1 cellular context compared by ENCODE assay signal in the genomic region with DNA sequence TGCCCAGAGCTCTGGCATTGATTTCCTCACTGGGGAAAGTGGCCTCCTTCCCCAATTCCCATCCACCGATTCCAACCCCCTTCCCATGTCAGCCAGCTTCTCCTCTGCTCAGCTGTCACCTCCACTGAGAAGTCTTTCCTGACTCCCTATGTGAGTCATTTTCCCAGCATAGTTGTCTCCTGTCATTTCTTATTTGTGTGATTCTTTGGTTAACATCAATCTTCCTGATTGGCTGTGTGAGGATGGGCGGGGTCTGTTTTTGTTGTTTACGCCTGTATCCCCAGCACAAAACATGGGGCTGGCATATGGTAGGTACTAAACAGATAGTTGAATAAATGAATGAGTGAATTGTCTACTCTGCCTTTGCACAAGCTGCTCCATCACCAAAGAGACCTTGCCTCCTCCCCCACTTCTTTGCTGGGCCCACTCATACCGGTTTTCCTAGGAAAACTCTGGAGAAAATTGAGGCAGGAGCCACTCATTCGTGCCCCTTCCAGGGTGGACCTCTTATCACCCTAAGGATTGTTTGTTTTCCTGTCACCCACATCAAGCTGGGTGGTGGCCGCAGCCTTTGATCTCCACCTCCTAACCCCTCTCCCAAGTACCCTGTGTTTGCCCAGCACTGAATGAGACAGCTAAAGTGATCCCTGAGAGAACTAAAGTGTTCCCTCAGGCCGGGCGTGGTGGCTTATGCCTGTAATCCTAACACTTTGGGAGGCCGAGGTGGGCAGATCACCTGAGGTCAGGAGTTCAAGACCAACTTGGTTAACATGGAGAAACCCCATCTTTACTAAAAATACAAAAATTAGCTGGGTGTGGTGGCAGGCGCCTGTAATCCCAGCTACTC.
TF ChIP-seq lines count a peak whose summit lies in the region.

No MANE protein-coding gene starts in this region.

TF ChIP-seq in HepG2, 621 proteins besides CTCF, POLR2A, EP300 and RAD21 (continued from another document and continues in another):
- TF ChIP-seq, protein P1, sequence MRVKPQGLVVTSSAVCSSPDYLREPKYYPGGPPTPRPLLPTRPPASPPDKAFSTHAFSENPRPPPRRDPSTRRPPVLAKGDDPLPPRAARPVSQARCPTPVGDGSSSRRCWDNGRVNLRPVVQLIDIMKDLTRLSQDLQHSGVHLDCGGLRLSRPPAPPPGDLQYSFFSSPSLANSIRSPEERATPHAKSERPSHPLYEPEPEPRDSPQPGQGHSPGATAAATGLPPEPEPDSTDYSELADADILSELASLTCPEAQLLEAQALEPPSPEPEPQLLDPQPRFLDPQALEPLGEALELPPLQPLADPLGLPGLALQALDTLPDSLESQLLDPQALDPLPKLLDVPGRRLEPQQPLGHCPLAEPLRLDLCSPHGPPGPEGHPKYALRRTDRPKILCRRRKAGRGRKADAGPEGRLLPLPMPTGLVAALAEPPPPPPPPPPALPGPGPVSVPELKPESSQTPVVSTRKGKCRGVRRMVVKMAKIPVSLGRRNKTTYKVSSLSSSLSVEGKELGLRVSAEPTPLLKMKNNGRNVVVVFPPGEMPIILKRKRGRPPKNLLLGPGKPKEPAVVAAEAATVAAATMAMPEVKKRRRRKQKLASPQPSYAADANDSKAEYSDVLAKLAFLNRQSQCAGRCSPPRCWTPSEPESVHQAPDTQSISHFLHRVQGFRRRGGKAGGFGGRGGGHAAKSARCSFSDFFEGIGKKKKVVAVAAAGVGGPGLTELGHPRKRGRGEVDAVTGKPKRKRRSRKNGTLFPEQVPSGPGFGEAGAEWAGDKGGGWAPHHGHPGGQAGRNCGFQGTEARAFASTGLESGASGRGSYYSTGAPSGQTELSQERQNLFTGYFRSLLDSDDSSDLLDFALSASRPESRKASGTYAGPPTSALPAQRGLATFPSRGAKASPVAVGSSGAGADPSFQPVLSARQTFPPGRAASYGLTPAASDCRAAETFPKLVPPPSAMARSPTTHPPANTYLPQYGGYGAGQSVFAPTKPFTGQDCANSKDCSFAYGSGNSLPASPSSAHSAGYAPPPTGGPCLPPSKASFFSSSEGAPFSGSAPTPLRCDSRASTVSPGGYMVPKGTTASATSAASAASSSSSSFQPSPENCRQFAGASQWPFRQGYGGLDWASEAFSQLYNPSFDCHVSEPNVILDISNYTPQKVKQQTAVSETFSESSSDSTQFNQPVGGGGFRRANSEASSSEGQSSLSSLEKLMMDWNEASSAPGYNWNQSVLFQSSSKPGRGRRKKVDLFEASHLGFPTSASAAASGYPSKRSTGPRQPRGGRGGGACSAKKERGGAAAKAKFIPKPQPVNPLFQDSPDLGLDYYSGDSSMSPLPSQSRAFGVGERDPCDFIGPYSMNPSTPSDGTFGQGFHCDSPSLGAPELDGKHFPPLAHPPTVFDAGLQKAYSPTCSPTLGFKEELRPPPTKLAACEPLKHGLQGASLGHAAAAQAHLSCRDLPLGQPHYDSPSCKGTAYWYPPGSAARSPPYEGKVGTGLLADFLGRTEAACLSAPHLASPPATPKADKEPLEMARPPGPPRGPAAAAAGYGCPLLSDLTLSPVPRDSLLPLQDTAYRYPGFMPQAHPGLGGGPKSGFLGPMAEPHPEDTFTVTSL (CRISPR knock-in tag; IDR thresholded peaks at IDR 0.05; ENCODE audit: borderline replicate concordance) = no peak; the same call in 1 of the 2 replicates
- TF ChIP-seq SRSF1 (optimal IDR thresholded peaks at IDR 0.05; ENCODE audit: low read depth, low read length) = no peak
- peak; percentile 98 for TF ChIP-seq HMG20B (CRISPR knock-in tag; conservative IDR thresholded peaks at IDR 0.05)
- no peak for TF ChIP-seq KDM5A (IDR thresholded peaks at IDR 0.05; ENCODE audit: borderline replicate concordance, low read length)
- no peak for TF ChIP-seq ZNF776 (CRISPR knock-in tag; IDR thresholded peaks at IDR 0.05)
- TF ChIP-seq CEBPG (CRISPR knock-in tag; IDR thresholded peaks at IDR 0.05) = no peak; the same call in 1 of the 2 replicates
- no peak for TF ChIP-seq NAIF1 (CRISPR knock-in tag; IDR thresholded peaks at IDR 0.05; ENCODE audit: borderline replicate concordance)
- peak; percentile 97 for TF ChIP-seq CBFB (CRISPR knock-in tag; IDR thresholded peaks at IDR 0.05)
- TF ChIP-seq, protein P2, sequence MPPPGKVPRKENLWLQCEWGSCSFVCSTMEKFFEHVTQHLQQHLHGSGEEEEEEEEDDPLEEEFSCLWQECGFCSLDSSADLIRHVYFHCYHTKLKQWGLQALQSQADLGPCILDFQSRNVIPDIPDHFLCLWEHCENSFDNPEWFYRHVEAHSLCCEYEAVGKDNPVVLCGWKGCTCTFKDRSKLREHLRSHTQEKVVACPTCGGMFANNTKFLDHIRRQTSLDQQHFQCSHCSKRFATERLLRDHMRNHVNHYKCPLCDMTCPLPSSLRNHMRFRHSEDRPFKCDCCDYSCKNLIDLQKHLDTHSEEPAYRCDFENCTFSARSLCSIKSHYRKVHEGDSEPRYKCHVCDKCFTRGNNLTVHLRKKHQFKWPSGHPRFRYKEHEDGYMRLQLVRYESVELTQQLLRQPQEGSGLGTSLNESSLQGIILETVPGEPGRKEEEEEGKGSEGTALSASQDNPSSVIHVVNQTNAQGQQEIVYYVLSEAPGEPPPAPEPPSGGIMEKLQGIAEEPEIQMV (CRISPR knock-in tag; IDR thresholded peaks at IDR 0.05; ENCODE audit: low read depth) = no peak
- no peak for TF ChIP-seq ZNF382 (CRISPR knock-in tag; IDR thresholded peaks at IDR 0.05; ENCODE audit: borderline replicate concordance)
- no peak for TF ChIP-seq ARNT (IDR thresholded peaks at IDR 0.05)
- no peak for TF ChIP-seq HNRNPH1 (optimal IDR thresholded peaks at IDR 0.05; ENCODE audit: low read depth, low read length)
- 0 out of 2 replicates have a peak, but pooled peaks have one; percentile 29 for TF ChIP-seq CHCHD3 (CRISPR knock-in tag; IDR thresholded peaks at IDR 0.05)
- no peak for TF ChIP-seq NFE2L2 (IDR thresholded peaks at IDR 0.05; ENCODE audit: low read length)
- peak; percentile 51; the same call in 1 of the 2 replicates for TF ChIP-seq ZNF652 (CRISPR knock-in tag; IDR thresholded peaks at IDR 0.05; ENCODE audit: borderline replicate concordance, low read depth)
- TF ChIP-seq, protein P3, sequence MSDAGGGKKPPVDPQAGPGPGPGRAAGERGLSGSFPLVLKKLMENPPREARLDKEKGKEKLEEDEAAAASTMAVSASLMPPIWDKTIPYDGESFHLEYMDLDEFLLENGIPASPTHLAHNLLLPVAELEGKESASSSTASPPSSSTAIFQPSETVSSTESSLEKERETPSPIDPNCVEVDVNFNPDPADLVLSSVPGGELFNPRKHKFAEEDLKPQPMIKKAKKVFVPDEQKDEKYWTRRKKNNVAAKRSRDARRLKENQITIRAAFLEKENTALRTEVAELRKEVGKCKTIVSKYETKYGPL (CRISPR knock-in tag; IDR thresholded peaks at IDR 0.05) = no peak
- no peak for TF ChIP-seq ZNF101 (CRISPR knock-in tag; IDR thresholded peaks at IDR 0.05; ENCODE audit: borderline replicate concordance, low read depth)
- no peak for TF ChIP-seq ZNF7 (CRISPR knock-in tag; IDR thresholded peaks at IDR 0.05)
- no peak for TF ChIP-seq ZNF569 (CRISPR knock-in tag; IDR thresholded peaks at IDR 0.05; ENCODE audit: borderline replicate concordance)
- 0 out of 2 replicates have a peak, but pooled peaks have one; percentile 32 for TF ChIP-seq MXD4 (CRISPR knock-in tag; IDR thresholded peaks at IDR 0.05)
- no peak for TF ChIP-seq ZFP1 (CRISPR knock-in tag; IDR thresholded peaks at IDR 0.05)
- TF ChIP-seq MLLT10 (CRISPR knock-in tag; IDR thresholded peaks at IDR 0.05) = no peak
- TF ChIP-seq TBP (CRISPR knock-in tag; IDR thresholded peaks at IDR 0.05) = no peak
- TF ChIP-seq ZNF343 (CRISPR knock-in tag; IDR thresholded peaks at IDR 0.05) = no peak
- no peak for TF ChIP-seq HDAC6 (IDR thresholded peaks at IDR 0.05; ENCODE audit: low read depth, low read length)
- 0 out of 2 replicates have a peak, but pooled peaks have one; percentile 15 for TF ChIP-seq FOXK2 (IDR thresholded peaks at IDR 0.05)
- no peak for TF ChIP-seq MLXIP (CRISPR knock-in tag; IDR thresholded peaks at IDR 0.05; ENCODE audit: borderline replicate concordance)
- no peak for TF ChIP-seq SCMH1 (CRISPR knock-in tag; IDR thresholded peaks at IDR 0.05; ENCODE audit: borderline replicate concordance)
- TF ChIP-seq TAF1 (CRISPR knock-in tag; IDR thresholded peaks at IDR 0.05) = no peak
- no peak for TF ChIP-seq FLYWCH1 (CRISPR knock-in tag; IDR thresholded peaks at IDR 0.05)
- TF ChIP-seq, protein P4, sequence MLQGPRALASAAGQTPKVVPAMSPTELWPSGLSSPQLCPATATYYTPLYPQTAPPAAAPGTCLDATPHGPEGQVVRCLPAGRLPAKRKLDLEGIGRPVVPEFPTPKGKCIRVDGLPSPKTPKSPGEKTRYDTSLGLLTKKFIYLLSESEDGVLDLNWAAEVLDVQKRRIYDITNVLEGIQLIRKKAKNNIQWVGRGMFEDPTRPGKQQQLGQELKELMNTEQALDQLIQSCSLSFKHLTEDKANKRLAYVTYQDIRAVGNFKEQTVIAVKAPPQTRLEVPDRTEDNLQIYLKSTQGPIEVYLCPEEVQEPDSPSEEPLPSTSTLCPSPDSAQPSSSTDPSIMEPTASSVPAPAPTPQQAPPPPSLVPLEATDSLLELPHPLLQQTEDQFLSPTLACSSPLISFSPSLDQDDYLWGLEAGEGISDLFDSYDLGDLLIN (CRISPR knock-in tag; IDR thresholded peaks at IDR 0.05; ENCODE audit: borderline replicate concordance) = no peak
- no peak for TF ChIP-seq ZKSCAN1 (IDR thresholded peaks at IDR 0.05; ENCODE audit: low read length)
- TF ChIP-seq ZNF816 (CRISPR knock-in tag; IDR thresholded peaks at IDR 0.05; ENCODE audit: borderline replicate concordance) = no peak
- TF ChIP-seq JUNB (CRISPR knock-in tag; IDR thresholded peaks at IDR 0.05; ENCODE audit: borderline replicate concordance) = no peak
- no peak for TF ChIP-seq TRIM24 (CRISPR knock-in tag; IDR thresholded peaks at IDR 0.05)
- no peak for TF ChIP-seq CEBPB (IDR thresholded peaks at IDR 0.05; ENCODE audit: borderline replicate concordance, low read depth, low read length)
- peak; percentile 39; the same call in 1 of the 2 replicates for TF ChIP-seq POGK (CRISPR knock-in tag; conservative IDR thresholded peaks at IDR 0.05)
- peak; percentile 90 for TF ChIP-seq ISL2 (CRISPR knock-in tag; IDR thresholded peaks at IDR 0.05)
- TF ChIP-seq NFKBIZ (CRISPR knock-in tag; IDR thresholded peaks at IDR 0.05) = no peak
- TF ChIP-seq, protein P5, sequence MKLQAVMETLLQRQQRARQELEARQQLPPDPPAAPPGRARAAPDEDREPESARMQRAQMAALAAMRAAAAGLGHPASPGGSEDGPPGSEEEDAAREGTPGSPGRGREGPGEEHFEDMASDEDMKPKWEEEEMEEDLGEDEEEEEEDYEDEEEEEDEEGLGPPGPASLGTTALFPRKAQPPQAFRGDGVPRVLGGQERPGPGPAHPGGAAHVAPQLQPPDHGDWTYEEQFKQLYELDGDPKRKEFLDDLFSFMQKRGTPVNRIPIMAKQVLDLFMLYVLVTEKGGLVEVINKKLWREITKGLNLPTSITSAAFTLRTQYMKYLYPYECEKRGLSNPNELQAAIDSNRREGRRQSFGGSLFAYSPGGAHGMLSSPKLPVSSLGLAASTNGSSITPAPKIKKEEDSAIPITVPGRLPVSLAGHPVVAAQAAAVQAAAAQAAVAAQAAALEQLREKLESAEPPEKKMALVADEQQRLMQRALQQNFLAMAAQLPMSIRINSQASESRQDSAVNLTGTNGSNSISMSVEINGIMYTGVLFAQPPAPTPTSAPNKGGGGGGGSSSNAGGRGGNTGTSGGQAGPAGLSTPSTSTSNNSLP (IDR thresholded peaks at IDR 0.05; ENCODE audit: low read depth, low read length) = no peak
- no peak for TF ChIP-seq ZNF335 (CRISPR knock-in tag; IDR thresholded peaks at IDR 0.05)
- TF ChIP-seq, protein P6, sequence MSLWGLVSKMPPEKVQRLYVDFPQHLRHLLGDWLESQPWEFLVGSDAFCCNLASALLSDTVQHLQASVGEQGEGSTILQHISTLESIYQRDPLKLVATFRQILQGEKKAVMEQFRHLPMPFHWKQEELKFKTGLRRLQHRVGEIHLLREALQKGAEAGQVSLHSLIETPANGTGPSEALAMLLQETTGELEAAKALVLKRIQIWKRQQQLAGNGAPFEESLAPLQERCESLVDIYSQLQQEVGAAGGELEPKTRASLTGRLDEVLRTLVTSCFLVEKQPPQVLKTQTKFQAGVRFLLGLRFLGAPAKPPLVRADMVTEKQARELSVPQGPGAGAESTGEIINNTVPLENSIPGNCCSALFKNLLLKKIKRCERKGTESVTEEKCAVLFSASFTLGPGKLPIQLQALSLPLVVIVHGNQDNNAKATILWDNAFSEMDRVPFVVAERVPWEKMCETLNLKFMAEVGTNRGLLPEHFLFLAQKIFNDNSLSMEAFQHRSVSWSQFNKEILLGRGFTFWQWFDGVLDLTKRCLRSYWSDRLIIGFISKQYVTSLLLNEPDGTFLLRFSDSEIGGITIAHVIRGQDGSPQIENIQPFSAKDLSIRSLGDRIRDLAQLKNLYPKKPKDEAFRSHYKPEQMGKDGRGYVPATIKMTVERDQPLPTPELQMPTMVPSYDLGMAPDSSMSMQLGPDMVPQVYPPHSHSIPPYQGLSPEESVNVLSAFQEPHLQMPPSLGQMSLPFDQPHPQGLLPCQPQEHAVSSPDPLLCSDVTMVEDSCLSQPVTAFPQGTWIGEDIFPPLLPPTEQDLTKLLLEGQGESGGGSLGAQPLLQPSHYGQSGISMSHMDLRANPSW (CRISPR knock-in tag; IDR thresholded peaks at IDR 0.05; ENCODE audit: borderline replicate concordance) = no peak
- no peak for TF ChIP-seq ATAD3A (CRISPR knock-in tag; IDR thresholded peaks at IDR 0.05)
- no peak for TF ChIP-seq ZNF264 (CRISPR knock-in tag; IDR thresholded peaks at IDR 0.05)
